18 cellular contexts compared by ENCODE assay signal in genomic region chr2:29878898-29879297, GRCh38. TPM values are rescaled to one million over a fixed set of nuclear protein-coding genes. Genes with fewer than 3 reads are reported as not detected.
DNase-seq lines count a peak whose midpoint lies in the region; ATAC-seq, FAIRE-seq and TF ChIP-seq lines count a peak whose summit lies in the region.
"Had no signal": no experiment of that assay in that cellular context is flagged by ENCODE, and none has a peak within 500 bp of the region (broad histone marks: within the 10 kb centered on the region; RNA-seq: fewer than 3 reads in every experiment).

No MANE protein-coding gene starts in this region.

- H3K4me3 ChIP-seq in LNCaP clone FGC (ENCODE audit: low read depth, low read length) (no peak overlapping the region), choroid plexus epithelial cell (ENCODE audit: low read depth, low read length) (no peak overlapping the region), mesodermal cell (ENCODE audit: extremely low read depth, insufficient read depth, low read length, poor library complexity, severe bottlenecking) (no peak overlapping the region)
- H3K4me3 ChIP-seq: ascending aorta, lower lobe of right lung, right atrium auricular region had no signal

- no peaks in the 10 kb centered on the region for H3K9me3 ChIP-seq in mesodermal cell (ENCODE audit: control insufficient read depth, low read length)
- H3K9me3 ChIP-seq: ascending aorta, lower lobe of right lung, right atrium auricular region had no signal

- H3K36me3 ChIP-seq in mesodermal cell (ENCODE audit: control insufficient read depth, insufficient read depth, low read length): no peaks in the 10 kb centered on the region
- H3K36me3 ChIP-seq: ascending aorta, lower lobe of right lung, right atrium auricular region had no signal

- DNase-seq in AG08395 (ENCODE audit: low spot score) (peak; percentile 16), LNCaP clone FGC (ENCODE audit: low read depth) (peak; percentile 6), choroid plexus epithelial cell (ENCODE audit: low read depth) (peak; percentile 15), islet precursor cell (no peak), GM19239 (ENCODE audit: insufficient read length, low spot score) (no peak)
- DNase-seq: activated CD8-positive, alpha-beta memory T cell treated with anti-CD3 and anti-CD28 coated beads for 24 hours; activated effector memory CD4-positive, alpha-beta T cell treated with anti-CD3 and anti-CD28 coated beads, Interleukin-2, amount 50 U/mL, for 16 hours; COR-L47; lower lobe of right lung; NCI-H2227 treated with DMSO at 0.1 percent for 48 hours; nephron progenitor cell; stimulated activated CD4-positive, alpha-beta T cell treated with anti-CD3 and anti-CD28 coated beads, Interleukin-2, amount 100 ng/mL, for 24 hours had no signal

- 84 to 86% methylated on average over 1 to 2 of the region's 3 CpGs for WGBS in mesodermal cell (ENCODE audit: insufficient coverage in 2 of 2), 2 experiments

- peak overlapping the region; percentile 66 for H3K27ac ChIP-seq in mesodermal cell (ENCODE audit: low read depth, low read length, severe bottlenecking)
- H3K27ac ChIP-seq: ascending aorta, lower lobe of right lung, right atrium auricular region, VCaP had no signal

- FAIRE-seq in GM19239 (lab: Jason Lieb, UNC): no peak

- no peak for ATAC-seq in HG02970 (IDR thresholded peaks at IDR 0.05; ENCODE audit: low FRiP score, unreplicated experiment)
- no peak for ATAC-seq in GM18511 (IDR thresholded peaks at IDR 0.05; ENCODE audit: unreplicated experiment)

- no peak for TF ChIP-seq CTCF in LNCaP clone FGC (IDR thresholded peaks at IDR 0.05; ENCODE audit: control insufficient read depth, extremely low read depth, insufficient read depth)
- no peak for TF ChIP-seq CTCF in choroid plexus epithelial cell (conservative IDR thresholded peaks at IDR 0.05; ENCODE audit: low read depth, low read length)

- peaks cover 4% of the 10 kb centered on the region for H3K4me1 ChIP-seq in mesodermal cell (ENCODE audit: control insufficient read depth, insufficient read depth, low read length, poor library complexity, severe bottlenecking)
- H3K4me1 ChIP-seq: ascending aorta, lower lobe of right lung, right atrium auricular region had no signal

RNA-seq across cellular contexts. Expression of gene ALK, which starts 42.5 kb away (rescaled TPM):
- polyA plus RNA-seq in mesodermal cell (2013, experiment 1 of 2): 1.00 TPM
- polyA plus RNA-seq in mesodermal cell (2013, experiment 2 of 2): 0.46 TPM

Comparison
In these comparisons a context has a peak if more than half of its experiments do, and no peak if none do; other contexts are left out.
1. DNase-seq: peak in AG08395 (single experiment), LNCaP clone FGC (single experiment) and choroid plexus epithelial cell (single experiment); none in islet precursor cell (single experiment) and GM19239 (single experiment).